Comparison of ENCODE assay signal across 17 cellular contexts in the genomic region with DNA sequence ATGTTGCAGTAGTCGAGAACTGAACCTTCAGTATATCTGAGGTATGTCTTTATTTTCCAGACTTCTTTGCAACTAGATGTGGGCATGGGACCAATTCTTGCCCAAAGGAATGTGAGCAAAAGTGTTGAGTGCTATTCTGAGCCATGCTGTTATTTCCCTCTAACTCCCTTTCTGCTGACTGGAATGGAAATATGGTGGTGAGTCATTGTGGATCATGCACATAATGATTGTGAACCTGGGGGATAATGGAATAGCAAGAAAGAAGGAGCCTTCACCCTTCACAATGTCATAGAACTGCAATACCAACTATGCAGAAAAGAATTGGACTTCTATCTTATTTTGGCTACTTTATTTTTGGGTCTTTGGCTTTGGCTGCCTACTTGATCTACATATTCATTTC. TPM values are rescaled to one million over a fixed set of nuclear protein-coding genes. Genes with fewer than 3 reads are reported as not detected.
DNase-seq lines count a peak whose midpoint lies in the region; FAIRE-seq and TF ChIP-seq lines count a peak whose summit lies in the region.
"Had no signal": no experiment of that assay in that cellular context is flagged by ENCODE, and none has a peak within 500 bp of the region (broad histone marks: within the 10 kb centered on the region; RNA-seq: fewer than 3 reads in every experiment).

No MANE protein-coding gene starts in this region.

- H3K4me1 Mint-ChIP-seq in MCF 10A (ENCODE audit: insufficient read depth, unreplicated experiment): peaks cover 47% of the 10 kb centered on the region
- H3K4me1 Mint-ChIP-seq: endodermal cell had no signal

- H3K4me3 ChIP-seq in breast epithelium: no peak overlapping the region
- H3K4me3 ChIP-seq in foreskin fibroblast (ENCODE audit: low read depth in 1 of 2, low read length in 2 of 2): no peak overlapping the region
- no peak overlapping the region for H3K4me3 ChIP-seq in ovary
- H3K4me3 ChIP-seq: Peyer's patch, right lobe of liver, thyroid gland had no signal

- no peaks in the 10 kb centered on the region for H3K36me3 Mint-ChIP-seq in MCF 10A (ENCODE audit: insufficient read depth, unreplicated experiment)

- intact Hi-C loops in MCF 10A (cut with micrococcal nuclease): no loop called here
- intact Hi-C loops in breast epithelium (cut with DNase I; ENCODE audit: low total_unique reads): no loop called here
- intact Hi-C loops in ovary (cut with DNase I): no loop called here

- no peaks in the 10 kb centered on the region for H3K9me3 ChIP-seq in breast epithelium
- H3K9me3 ChIP-seq in ovary: no peaks in the 10 kb centered on the region
- H3K9me3 ChIP-seq: Peyer's patch, right lobe of liver, thyroid gland had no signal

- DNase-seq in MCF 10A (ENCODE audit: unreplicated experiment) (peak; percentile 81), breast epithelium (ENCODE audit: low spot score in 2 of 2) (no peak), amniotic stem cell (lab: John Stamatoyannopoulos, UW) (peak; percentile 55), foreskin fibroblast (peak; percentile 92 to 96), urothelium cell line (ENCODE audit: low spot score) (peak; percentile 75), GDM1 (lab: John Stamatoyannopoulos, UW) (no peak), ovary (no peak), NCI-H345 treated with DMSO at 0.1 percent for 48 hours (lab: John Stamatoyannopoulos, UW; ENCODE audit: unreplicated experiment) (no peak)
- DNase-seq: activated CD8-positive, alpha-beta memory T cell treated with anti-CD3 and anti-CD28 coated beads for 24 hours; activated naive CD8-positive, alpha-beta T cell treated with anti-CD3 and anti-CD28 coated beads, Interleukin-2, amount 10 ng/mL, durations not matched to agents 7 days and 5 days; endodermal cell; MV-4-11; NCI-H446; Peyer's patch; right lobe of liver; thyroid gland had no signal

- WGBS in ovary, 3 donors: 53 to 76% (median 61%) methylated on average over 1 of the region's 1 CpG

- CTCF ChIA-PET in MCF 10A (lab: Yijun Ruan, JAX): no interaction called here

- no peaks in the 10 kb centered on the region for H3K27me3 Mint-ChIP-seq in MCF 10A (ENCODE audit: insufficient read depth, unreplicated experiment)

- FAIRE-seq in urothelium cell line (lab: Jason Lieb, UNC): no peak

- H3K27ac Mint-ChIP-seq in MCF 10A (ENCODE audit: low read depth, unreplicated experiment): no peak overlapping the region
- H3K27ac Mint-ChIP-seq: activated naive CD8-positive, alpha-beta T cell treated with anti-CD3 and anti-CD28 coated beads, Interleukin-2, amount 10 ng/mL, durations not matched to agents 7 days and 5 days; endodermal cell had no signal

- TF ChIP-seq POLR2A in breast epithelium (IDR thresholded peaks at IDR 0.05) (no peak), ovary (IDR thresholded peaks at IDR 0.05) (no peak)

- peaks cover 7% of the 10 kb centered on the region for H3K9me3 Mint-ChIP-seq in MCF 10A (ENCODE audit: unreplicated experiment)

- H3K27ac ChIP-seq in breast epithelium (no peak overlapping the region), ovary (no peak overlapping the region)
- H3K27ac ChIP-seq: 22Rv1, Peyer's patch, right lobe of liver, thyroid gland had no signal

- no peak for TF ChIP-seq EP300 in ovary (IDR thresholded peaks at IDR 0.05)

- BruUV-seq in MCF 10A (replicated peaks; lab: Mats Ljungman, UMichigan): no TSS peak

- POLR2A ChIA-PET in MCF 10A (lab: Yijun Ruan, JAX): no interaction called here

- TF ChIP-seq CTCF in MCF 10A (IDR thresholded peaks at IDR 0.05; ENCODE audit: unreplicated experiment): no peak
- TF ChIP-seq CTCF in breast epithelium (IDR thresholded peaks at IDR 0.05): no peak
- no peak for TF ChIP-seq CTCF in foreskin fibroblast (IDR thresholded peaks at IDR 0.05; ENCODE audit: low read depth, low read length)
- no peak for TF ChIP-seq CTCF in ovary (IDR thresholded peaks at IDR 0.05)

- H3K4me3 Mint-ChIP-seq in MCF 10A (ENCODE audit: unreplicated experiment): no peak overlapping the region
- H3K4me3 Mint-ChIP-seq: activated naive CD8-positive, alpha-beta T cell treated with anti-CD3 and anti-CD28 coated beads, Interleukin-2, amount 10 ng/mL, durations not matched to agents 7 days and 5 days; endodermal cell had no signal

- H3K27me3 ChIP-seq in breast epithelium: no peaks in the 10 kb centered on the region
- no peaks in the 10 kb centered on the region for H3K27me3 ChIP-seq in ovary
- H3K27me3 ChIP-seq: Peyer's patch, right lobe of liver, thyroid gland had no signal

- H3K36me3 ChIP-seq in breast epithelium (no peaks in the 10 kb centered on the region), ovary (no peaks in the 10 kb centered on the region)
- H3K36me3 ChIP-seq: Peyer's patch, right lobe of liver, thyroid gland had no signal

- H3K4me1 ChIP-seq in breast epithelium (no peaks in the 10 kb centered on the region), ovary (ENCODE audit: insufficient read depth) (no peaks in the 10 kb centered on the region)
- H3K4me1 ChIP-seq: Peyer's patch, right lobe of liver, thyroid gland had no signal

RNA-seq across cellular contexts. Expression of gene DOCK2, which starts 10.3 kb away (rescaled TPM):
- total RNA-seq in MCF 10A (2022) (0.39 and 0.42 TPM in 2 replicates), breast epithelium (10 to 100 TPM; 13.4 to 43.8 (median 19.8) TPM), ovary (10 to 100 TPM in 1 of 7 donors, 1 to 10 TPM in 6; 4.2 to 10.2 (median 5.4) TPM)
- polyA plus RNA-seq in ovary: 1 to 10 TPM; 1.3 to 8.1 TPM

RNA-seq across cellular contexts. Expression of gene SPDL1, which starts 43.2 kb away (rescaled TPM):
- total RNA-seq in MCF 10A (2022): 40.6 and 51.3 TPM in 2 replicates
- total RNA-seq in breast epithelium: 1 to 10 TPM; 8.3 to 9.8 (median 8.8) TPM
- 10 to 100 TPM in 1 of 7 donors, 1 to 10 TPM in 6; 4.1 to 10.4 (median 7.2) TPM for total RNA-seq in ovary
- polyA plus RNA-seq in ovary: 1 to 10 TPM; 6.6 to 7.5 TPM

Comparison
In these comparisons a context has a peak if more than half of its experiments do, and no peak if none do; other contexts are left out.
1. DNase-seq: peak in MCF 10A (single experiment), amniotic stem cell (single experiment), foreskin fibroblast (2 of 2) and urothelium cell line (single experiment); none in breast epithelium (0 of 2), GDM1 (single experiment), ovary (0 of 5) and NCI-H345 treated with DMSO at 0.1 percent for 48 hours (single experiment).